8 cellular contexts compared by ENCODE assay signal in genomic region chr6:125904871-125905270, GRCh38. TPM values are rescaled to one million over a fixed set of nuclear protein-coding genes. Genes with fewer than 3 reads are reported as not detected.
DNase-seq lines count a peak whose midpoint lies in the region; ATAC-seq and TF ChIP-seq lines count a peak whose summit lies in the region.

No MANE protein-coding gene starts in this region.

- H3K27ac Mint-ChIP-seq in progenitor cell of endocrine pancreas, result no peak overlapping the region

- H3K9me3 Mint-ChIP-seq in progenitor cell of endocrine pancreas (ENCODE audit: low read depth), result no peaks in the 10 kb centered on the region

- DNase-seq in activated gamma-delta T cell treated with Interleukin-2 at 50 U/mL for 16 hours (peak; percentile 20), activated gamma-delta T cell (lab: John Stamatoyannopoulos, UW) (no peak), AG08396 (ENCODE audit: low spot score) (no peak), progenitor cell of endocrine pancreas (ENCODE audit: low spot score, unreplicated experiment) (no peak), COLO668 (lab: John Stamatoyannopoulos, UW; ENCODE audit: unreplicated experiment) (no peak)
- peak; percentile 36 for DNase-seq in activated effector memory CD4-positive, alpha-beta T cell treated with Interleukin-2 at 50 U/mL for 16 hours
- peak; percentile 36 to 55 (median 37) for DNase-seq in stimulated activated CD4-positive, alpha-beta T cell treated with anti-CD3 and anti-CD28 coated beads, TNF-alpha, amount 100 ng/mL, for 48 hours (ENCODE audit: low read depth in 3 of 3)

- H3K4me1 Mint-ChIP-seq in progenitor cell of endocrine pancreas (ENCODE audit: low read depth), result peaks cover 14% of the 10 kb centered on the region

- H3K36me3 Mint-ChIP-seq in progenitor cell of endocrine pancreas (ENCODE audit: insufficient read depth), result peaks cover 14% of the 10 kb centered on the region

- H3K4me3 Mint-ChIP-seq in progenitor cell of endocrine pancreas (ENCODE audit: low read depth), result no peak overlapping the region

- peak; percentile 44 for ATAC-seq in HG03571 (IDR thresholded peaks at IDR 0.05; ENCODE audit: unreplicated experiment)

- TF ChIP-seq CTCF in progenitor cell of endocrine pancreas (IDR thresholded peaks at IDR 0.05; ENCODE audit: unreplicated experiment), result no peak

- H3K27me3 Mint-ChIP-seq in progenitor cell of endocrine pancreas, result no peaks in the 10 kb centered on the region

RNA-seq across cellular contexts. Expression of gene HINT3, which starts 51.7 kb away (rescaled TPM):
- total RNA-seq in progenitor cell of endocrine pancreas, result 20.7 and 20.9 TPM in 2 replicates

Comparison
In these comparisons a context has a peak if more than half of its experiments do, and no peak if none do; other contexts are left out.
1. DNase-seq: peak in activated gamma-delta T cell treated with Interleukin-2 at 50 U/mL for 16 hours (single experiment), activated effector memory CD4-positive, alpha-beta T cell treated with Interleukin-2 at 50 U/mL for 16 hours (single experiment) and stimulated activated CD4-positive, alpha-beta T cell treated with anti-CD3 and anti-CD28 coated beads, TNF-alpha, amount 100 ng/mL, for 48 hours (3 of 3); none in activated gamma-delta T cell (single experiment), AG08396 (single experiment), progenitor cell of endocrine pancreas (single experiment) and COLO668 (single experiment).